Comparison of ENCODE assay signal across 8 cellular contexts in the genomic region with DNA sequence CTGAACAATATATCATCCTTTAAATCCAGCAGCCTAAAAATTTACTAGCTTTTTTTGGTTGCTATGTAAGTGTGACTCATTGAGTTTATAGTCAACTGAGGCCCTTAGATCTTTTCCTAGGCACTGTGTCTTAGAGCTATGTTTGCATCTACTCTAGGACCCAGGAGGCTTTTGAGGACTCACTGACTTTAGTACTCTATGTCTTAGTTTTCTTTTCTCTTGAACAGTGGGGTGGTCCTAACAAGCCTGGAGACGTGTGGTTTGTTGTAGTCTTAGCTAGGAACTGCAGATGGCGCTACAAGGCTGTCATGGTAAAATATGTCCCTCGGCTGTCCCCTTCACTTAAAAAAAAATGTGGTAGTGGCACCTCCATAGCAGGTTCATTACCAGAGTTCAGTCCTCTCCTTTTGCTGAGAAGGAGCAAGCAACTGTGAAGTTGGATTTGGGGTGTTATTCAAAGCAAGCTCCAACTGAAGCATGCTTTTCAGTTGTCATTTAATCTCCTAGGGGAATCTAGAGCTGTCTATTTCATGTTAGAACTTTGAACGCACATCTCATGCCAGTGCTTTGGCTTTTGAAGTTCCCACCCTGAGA.
DNase-seq lines count a peak whose midpoint lies in the region; ATAC-seq and TF ChIP-seq lines count a peak whose summit lies in the region.

No MANE protein-coding gene starts in this region.

- peak; percentile 80 for TF ChIP-seq CTCF in cardiac fibroblast (IDR thresholded peaks at IDR 0.05; ENCODE audit: low read depth, low read length)

- DNase-seq in CMK (ENCODE audit: low read depth), result peak; percentile 62
- DNase-seq in NCI-H187 treated with DMSO at 0.1 percent for 48 hours (lab: John Stamatoyannopoulos, UW), result peak; percentile 29
- peak; percentile 33 to 84 for DNase-seq in SW 1271 (lab: John Stamatoyannopoulos, UW)
- peak; percentile 82 to 84 for DNase-seq in cardiac fibroblast (ENCODE audit: low read depth in 2 of 2)
- DNase-seq in kidney glomerular epithelial cell (lab: John Stamatoyannopoulos, UW), result peak; percentile 53
- DNase-seq in superior temporal gyrus (ENCODE audit: extremely low spot score), result peak; percentile 83
- DNase-seq in putamen (ENCODE audit: low spot score), result no peak

- H3K4me3 ChIP-seq in cardiac fibroblast (replicated peaks in 1 of 2; ENCODE audit: low read depth in 2 of 2, low read length in 2 of 2), result no peak overlapping the region

- peak; percentile 75 for ATAC-seq in GM21737 (IDR thresholded peaks at IDR 0.05; ENCODE audit: unreplicated experiment)
